Comparison of ENCODE assay signal across 23 cellular contexts in genomic region chr19:51750381-51751124, GRCh38. TPM values are rescaled to one million over a fixed set of nuclear protein-coding genes. Genes with fewer than 3 reads are reported as not detected.
DNase-seq lines count a peak whose midpoint lies in the region; ATAC-seq, FAIRE-seq and TF ChIP-seq lines count a peak whose summit lies in the region.
"Had no signal": no experiment of that assay in that cellular context is flagged by ENCODE, and none has a peak within 500 bp of the region (broad histone marks: within the 10 kb centered on the region; RNA-seq: fewer than 3 reads in every experiment).

No MANE protein-coding gene starts in this region.

- H3K4me3 ChIP-seq in left ventricle myocardium inferior (peak overlapping the region; percentile 15), lower lobe of right lung (peak overlapping the region; percentile 40), upper lobe of left lung (peak overlapping the region in 3 of 4 donors; percentile 20 to 45 (median 29)), kidney (ENCODE audit: low read length in 2 of 2) (no peak overlapping the region)
- H3K4me3 ChIP-seq: thyroid gland had no signal

- intact Hi-C loops in left ventricle myocardium inferior (cut with micrococcal nuclease) = no loop called here
- intact Hi-C loops in Right ventricle myocardium superior (cut with DNase I) = no loop called here
- intact Hi-C loops in MCF 10A (cut with micrococcal nuclease) = loop anchor here (2.0 kb wide), 1 partner anchor 24 kb away; no protein-coding TSS in a partner anchor
- intact Hi-C loops in lower lobe of right lung (cut with DNase I) = no loop called here
- intact Hi-C loops in kidney (cut with DNase I) = no loop called here

- no peak for DNase-seq in left ventricle myocardium inferior
- DNase-seq in Right ventricle myocardium superior = no peak
- peak; percentile 69 for DNase-seq in MCF 10A (ENCODE audit: unreplicated experiment)
- no peak for DNase-seq in lower lobe of right lung
- no peak for DNase-seq in upper lobe of left lung
- no peak for DNase-seq in kidney
- no peak for DNase-seq in NK-92 treated with Interleukin-12 subunit alpha and Interleukin-12 subunit beta, amount 100 ng/mL, for 24 hours (lab: John Stamatoyannopoulos, UW)
- DNase-seq in MV-4-11 (lab: John Stamatoyannopoulos, UW) = no peak
- DNase-seq: activated CD4-positive, CD25-positive, alpha-beta regulatory T cell; anterior cingulate cortex; CD8-positive, alpha-beta T cell; KBM-7; NCI-H1436 treated with DMSO at 0.1 percent for 48 hours; NCI-H345; SHP77 treated with DMSO at 0.1 percent for 48 hours; stimulated activated CD4-positive, alpha-beta T cell treated with anti-CD3 and anti-CD28 coated beads, Interleukin-4, amount 100 ng/mL, for 24 hours; T-helper 2 cell; thyroid gland had no signal

- 70 to 82% methylated on average over 8 of the region's 8 CpGs for WGBS in upper lobe of left lung, 2 donors

- no peaks in the 10 kb centered on the region for H3K9me3 ChIP-seq in left ventricle myocardium inferior (replicated peaks)
- no peaks in the 10 kb centered on the region for H3K9me3 ChIP-seq in lower lobe of right lung
- H3K9me3 ChIP-seq in upper lobe of left lung = no peaks in the 10 kb centered on the region
- no peaks in the 10 kb centered on the region for H3K9me3 ChIP-seq in kidney (ENCODE audit: control insufficient read depth in 1 of 2, low read length in 2 of 2)
- H3K9me3 ChIP-seq: thyroid gland had no signal

- H3K27ac ChIP-seq in left ventricle myocardium inferior (replicated peaks) = no peak overlapping the region
- peak overlapping the region; percentile 65 for H3K27ac ChIP-seq in lower lobe of right lung
- H3K27ac ChIP-seq in upper lobe of left lung = peak overlapping the region; percentile 72 to 83 (median 82)
- no peak overlapping the region for H3K27ac ChIP-seq in kidney (ENCODE audit: low read depth in 2 of 2, low read length in 2 of 2)
- H3K27ac ChIP-seq: thyroid gland had no signal

- no peaks in the 10 kb centered on the region for H3K4me1 ChIP-seq in left ventricle myocardium inferior
- H3K4me1 ChIP-seq in lower lobe of right lung = no peaks in the 10 kb centered on the region
- no peaks in the 10 kb centered on the region for H3K4me1 ChIP-seq in upper lobe of left lung
- no peaks in the 10 kb centered on the region for H3K4me1 ChIP-seq in kidney (ENCODE audit: control insufficient read depth in 1 of 2, insufficient read depth in 1 of 2, low read depth in 1 of 2, low read length in 2 of 2)
- H3K4me1 ChIP-seq: thyroid gland had no signal

- peaks cover 26% of the 10 kb centered on the region for H3K4me1 Mint-ChIP-seq in MCF 10A (ENCODE audit: insufficient read depth, unreplicated experiment)

- H3K27me3 Mint-ChIP-seq in MCF 10A (ENCODE audit: insufficient read depth, unreplicated experiment) = no peaks in the 10 kb centered on the region

- peak overlapping the region; percentile 96 for H3K27ac Mint-ChIP-seq in MCF 10A (ENCODE audit: low read depth, unreplicated experiment)
- H3K27ac Mint-ChIP-seq: activated T-helper 2 cell treated with anti-CD3 and anti-CD28 coated beads, Interferon-gamma antibody, Interleukin-2, Interleukin-4, amounts not matched to agents 10 μg/mL and 5 μg/mL and 100 μg/mL, durations not matched to agents 14 hours and 24 hours and 36 hours; CD8-positive, alpha-beta T cell had no signal

- H3K36me3 Mint-ChIP-seq in MCF 10A (ENCODE audit: insufficient read depth, unreplicated experiment) = peaks cover 38% of the 10 kb centered on the region
- H3K36me3 Mint-ChIP-seq: CD8-positive, alpha-beta T cell had no signal

- no peaks in the 10 kb centered on the region for H3K9me3 Mint-ChIP-seq in MCF 10A (ENCODE audit: unreplicated experiment)
- H3K9me3 Mint-ChIP-seq: CD8-positive, alpha-beta T cell had no signal

- no peak overlapping the region for H3K9ac ChIP-seq in kidney (ENCODE audit: low read length in 2 of 2)

- POLR2A ChIA-PET in MCF 10A (lab: Yijun Ruan, JAX) = interaction anchor here (1.0 to 3.5 kb wide), 3 partner anchors 12 to 28 kb away, joined by 3 to 14 read pairs (median 3); no protein-coding TSS in a partner anchor

- ATAC-seq in Right ventricle myocardium superior (ENCODE audit: poor library complexity) (no peak), lower lobe of right lung (peak; percentile 46 to 47), upper lobe of left lung (ENCODE audit: low FRiP score in 2 of 2) (peak; percentile 20 to 49)
- ATAC-seq: CD8-positive, alpha-beta T cell; sciatic nerve had no signal

- FAIRE-seq in kidney (lab: Jason Lieb, UNC) = no peak

- peak overlapping the region; percentile 84 for H3K4me3 Mint-ChIP-seq in MCF 10A (ENCODE audit: unreplicated experiment)
- H3K4me3 Mint-ChIP-seq: CD8-positive, alpha-beta T cell had no signal

- H3K27me3 ChIP-seq in left ventricle myocardium inferior (ENCODE audit: low read depth) (peaks cover 37% of the 10 kb centered on the region), lower lobe of right lung (ENCODE audit: low read depth) (no peaks in the 10 kb centered on the region), upper lobe of left lung (no peaks in the 10 kb centered on the region)
- H3K27me3 ChIP-seq: thyroid gland had no signal

- H3K36me3 ChIP-seq in left ventricle myocardium inferior (no peaks in the 10 kb centered on the region), lower lobe of right lung (no peaks in the 10 kb centered on the region), upper lobe of left lung (no peaks in the 10 kb centered on the region), kidney (ENCODE audit: control insufficient read depth in 1 of 2, insufficient read depth in 2 of 2, low read length in 2 of 2) (no peaks in the 10 kb centered on the region)
- H3K36me3 ChIP-seq: thyroid gland had no signal

- peak in 1 of 4 donors; percentile 44 for TF ChIP-seq POLR2A in upper lobe of left lung (IDR thresholded peaks at IDR 0.05)

- TF ChIP-seq CTCF in left ventricle myocardium inferior (IDR thresholded peaks at IDR 0.05; ENCODE audit: borderline replicate concordance) (no peak), MCF 10A (IDR thresholded peaks at IDR 0.05; ENCODE audit: unreplicated experiment) (no peak), lower lobe of right lung (IDR thresholded peaks at IDR 0.05) (no peak), upper lobe of left lung (IDR thresholded peaks at IDR 0.05) (no peak), kidney (IDR thresholded peaks at IDR 0.05; ENCODE audit: borderline replicate concordance, extremely low read depth, insufficient read depth) (no peak)

- no TSS peak for BruUV-seq in MCF 10A (replicated peaks; lab: Mats Ljungman, UMichigan)

- CTCF ChIA-PET in MCF 10A (lab: Yijun Ruan, JAX) = interaction anchor here (0.6 to 3.1 kb wide), 2 partner anchors 27 to 278 kb away, joined by 3 to 17 read pairs; no protein-coding TSS in a partner anchor

- TF ChIP-seq EP300 in upper lobe of left lung (IDR thresholded peaks at IDR 0.05) = no peak

RNA-seq across cellular contexts. Expression of gene FPR1, which starts 1.1 kb away (rescaled TPM):
- total RNA-seq in left ventricle myocardium inferior (4.5 TPM), Right ventricle myocardium superior (3.5 TPM), MCF 10A (2022) (6.2 and 8.6 TPM in 2 replicates), lower lobe of right lung (105 TPM), upper lobe of left lung (100 to 1,000 TPM in 1 of 6 donors, 10 to 100 TPM in 5; 17.0 to 105 (median 39.8) TPM), kidney (16.6 TPM)
- polyA plus RNA-seq in kidney (ENCODE audit: insufficient read depth, low read depth, low replicate concordance) = 2.2 TPM
- total RNA-seq: A172; activated CD8-positive, alpha-beta memory T cell treated with anti-CD3 and anti-CD28 coated beads for 36 hours; activated T-helper 2 cell treated with anti-CD3 and anti-CD28 coated beads, Interferon-gamma antibody, Interleukin-2, Interleukin-4, amounts not matched to agents 10 μg/mL and 5 μg/mL and 100 μg/mL, durations not matched to agents 14 hours and 24 hours and 36 hours; CD8-positive, alpha-beta T cell; lung microvascular endothelial cell had no signal

RNA-seq across cellular contexts. Expression of gene FPR2, which starts 10.4 kb away (rescaled TPM):
- 0.74 TPM for total RNA-seq in left ventricle myocardium inferior
- 0.59 TPM for total RNA-seq in Right ventricle myocardium superior
- total RNA-seq in MCF 10A (2022) = not detected in 2 replicates
- total RNA-seq in lower lobe of right lung = 29.4 TPM
- total RNA-seq in upper lobe of left lung = 10 to 100 TPM in 3 of 6 donors, 1 to 10 TPM in 3; 4.2 to 52.4 (median 20.5) TPM
- 2.3 TPM for total RNA-seq in kidney
- polyA plus RNA-seq in kidney (ENCODE audit: insufficient read depth, low read depth, low replicate concordance) = not detected
- total RNA-seq: A172; activated CD8-positive, alpha-beta memory T cell treated with anti-CD3 and anti-CD28 coated beads for 36 hours; activated T-helper 2 cell treated with anti-CD3 and anti-CD28 coated beads, Interferon-gamma antibody, Interleukin-2, Interleukin-4, amounts not matched to agents 10 μg/mL and 5 μg/mL and 100 μg/mL, durations not matched to agents 14 hours and 24 hours and 36 hours; CD8-positive, alpha-beta T cell; lung microvascular endothelial cell had no signal

RNA-seq across cellular contexts. Expression of gene HAS1, which starts 26.8 kb away (rescaled TPM):
- 0.41 TPM for total RNA-seq in left ventricle myocardium inferior
- total RNA-seq in Right ventricle myocardium superior = 0.70 TPM
- total RNA-seq in MCF 10A (2022) = 0.34 and 0.42 TPM in 2 replicates
- total RNA-seq in lower lobe of right lung = not detected
- total RNA-seq in upper lobe of left lung = 1 to 10 TPM in 2 of 6 donors, under 1 TPM in 1, not detected in 3; 0.30 to 1.9 (median 1.8) TPM
- total RNA-seq in kidney = not detected
- polyA plus RNA-seq in kidney (ENCODE audit: insufficient read depth, low read depth, low replicate concordance) = not detected
- total RNA-seq: A172; activated CD8-positive, alpha-beta memory T cell treated with anti-CD3 and anti-CD28 coated beads for 36 hours; activated T-helper 2 cell treated with anti-CD3 and anti-CD28 coated beads, Interferon-gamma antibody, Interleukin-2, Interleukin-4, amounts not matched to agents 10 μg/mL and 5 μg/mL and 100 μg/mL, durations not matched to agents 14 hours and 24 hours and 36 hours; CD8-positive, alpha-beta T cell had no signal

RNA-seq across cellular contexts. Expression of gene FPR3, which starts 44.4 kb away (rescaled TPM):
- total RNA-seq in left ventricle myocardium inferior (3.6 TPM), Right ventricle myocardium superior (4.0 TPM), MCF 10A (2022) (not detected in 2 replicates), lower lobe of right lung (62.3 TPM), upper lobe of left lung (10 to 100 TPM in 5 of 6 donors, 1 to 10 TPM in 1; 8.8 to 50.9 (median 20.1) TPM), kidney (8.5 TPM)
- 1.1 TPM for polyA plus RNA-seq in kidney (ENCODE audit: insufficient read depth, low read depth, low replicate concordance)
- total RNA-seq: A172; activated CD8-positive, alpha-beta memory T cell treated with anti-CD3 and anti-CD28 coated beads for 36 hours; activated T-helper 2 cell treated with anti-CD3 and anti-CD28 coated beads, Interferon-gamma antibody, Interleukin-2, Interleukin-4, amounts not matched to agents 10 μg/mL and 5 μg/mL and 100 μg/mL, durations not matched to agents 14 hours and 24 hours and 36 hours; CD8-positive, alpha-beta T cell had no signal

RNA-seq across cellular contexts. Expression of gene SPACA6, which starts 57.4 kb away (rescaled TPM):
- total RNA-seq in left ventricle myocardium inferior = 11.8 TPM
- 10.1 TPM for total RNA-seq in Right ventricle myocardium superior
- total RNA-seq in MCF 10A (2022) = 13.1 and 18.1 TPM in 2 replicates
- total RNA-seq in lower lobe of right lung = 19.8 TPM
- total RNA-seq in upper lobe of left lung = 100 to 1,000 TPM in 1 of 6 donors, 10 to 100 TPM in 4, 1 to 10 TPM in 1; 6.2 to 157 (median 19.7) TPM
- 25.4 TPM for total RNA-seq in kidney
- polyA plus RNA-seq in kidney (ENCODE audit: insufficient read depth, low read depth, low replicate concordance) = 18.9 TPM

Comparison
In these comparisons a context has a peak if more than half of its experiments do, and no peak if none do; other contexts are left out.
1. H3K27ac ChIP-seq: peak in lower lobe of right lung (single experiment) and upper lobe of left lung (4 of 4); none in left ventricle myocardium inferior (single experiment) and kidney (0 of 2).
2. H3K4me3 ChIP-seq: peak in left ventricle myocardium inferior (single experiment), lower lobe of right lung (single experiment) and upper lobe of left lung (3 of 4); none in kidney (0 of 2).